In the genomic region with DNA sequence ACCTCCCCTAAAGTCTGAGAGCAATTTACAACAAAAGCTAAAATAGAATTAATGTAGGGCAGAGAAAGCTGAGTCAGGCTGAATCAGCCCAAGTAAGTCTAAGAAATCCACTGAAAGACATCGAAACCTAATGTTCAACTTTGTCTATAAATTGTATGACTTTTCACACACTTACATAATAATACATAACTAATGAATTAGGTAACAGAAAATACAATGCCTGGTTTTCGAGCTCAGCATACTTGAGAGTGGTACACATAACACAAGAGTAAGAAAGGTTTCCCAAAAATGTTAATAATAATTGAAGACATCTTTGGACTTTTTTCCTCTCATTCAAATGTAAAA, we compare ENCODE assay signal across 1 cellular context.
TF ChIP-seq lines count a peak whose summit lies in the region.

No MANE protein-coding gene starts in this region.

TF ChIP-seq in SK-N-SH, 30 proteins besides CTCF, POLR2A, EP300 and RAD21 (continued from another document):
- TF ChIP-seq, protein P1, sequence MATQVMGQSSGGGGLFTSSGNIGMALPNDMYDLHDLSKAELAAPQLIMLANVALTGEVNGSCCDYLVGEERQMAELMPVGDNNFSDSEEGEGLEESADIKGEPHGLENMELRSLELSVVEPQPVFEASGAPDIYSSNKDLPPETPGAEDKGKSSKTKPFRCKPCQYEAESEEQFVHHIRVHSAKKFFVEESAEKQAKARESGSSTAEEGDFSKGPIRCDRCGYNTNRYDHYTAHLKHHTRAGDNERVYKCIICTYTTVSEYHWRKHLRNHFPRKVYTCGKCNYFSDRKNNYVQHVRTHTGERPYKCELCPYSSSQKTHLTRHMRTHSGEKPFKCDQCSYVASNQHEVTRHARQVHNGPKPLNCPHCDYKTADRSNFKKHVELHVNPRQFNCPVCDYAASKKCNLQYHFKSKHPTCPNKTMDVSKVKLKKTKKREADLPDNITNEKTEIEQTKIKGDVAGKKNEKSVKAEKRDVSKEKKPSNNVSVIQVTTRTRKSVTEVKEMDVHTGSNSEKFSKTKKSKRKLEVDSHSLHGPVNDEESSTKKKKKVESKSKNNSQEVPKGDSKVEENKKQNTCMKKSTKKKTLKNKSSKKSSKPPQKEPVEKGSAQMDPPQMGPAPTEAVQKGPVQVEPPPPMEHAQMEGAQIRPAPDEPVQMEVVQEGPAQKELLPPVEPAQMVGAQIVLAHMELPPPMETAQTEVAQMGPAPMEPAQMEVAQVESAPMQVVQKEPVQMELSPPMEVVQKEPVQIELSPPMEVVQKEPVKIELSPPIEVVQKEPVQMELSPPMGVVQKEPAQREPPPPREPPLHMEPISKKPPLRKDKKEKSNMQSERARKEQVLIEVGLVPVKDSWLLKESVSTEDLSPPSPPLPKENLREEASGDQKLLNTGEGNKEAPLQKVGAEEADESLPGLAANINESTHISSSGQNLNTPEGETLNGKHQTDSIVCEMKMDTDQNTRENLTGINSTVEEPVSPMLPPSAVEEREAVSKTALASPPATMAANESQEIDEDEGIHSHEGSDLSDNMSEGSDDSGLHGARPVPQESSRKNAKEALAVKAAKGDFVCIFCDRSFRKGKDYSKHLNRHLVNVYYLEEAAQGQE (IDR thresholded peaks at IDR 0.05; ENCODE audit: low read depth, low read length), result no peak
- TF ChIP-seq POLR2AphosphoS5 (IDR thresholded peaks at IDR 0.05; ENCODE audit: low read depth, low read length) (no peak), TAF1 (IDR thresholded peaks at IDR 0.05; ENCODE audit: borderline replicate concordance, low read depth, low read length) (no peak), SIN3A (IDR thresholded peaks at IDR 0.05; ENCODE audit: borderline replicate concordance, low read depth, low read length) (no peak)
